ENCODE assay signal across 19 cellular contexts in genomic region chr2:24912986-24913385, GRCh38. TPM values are rescaled to one million over a fixed set of nuclear protein-coding genes. Genes with fewer than 3 reads are reported as not detected.
DNase-seq lines count a peak whose midpoint lies in the region; ATAC-seq and TF ChIP-seq lines count a peak whose summit lies in the region.
"Had no signal": no experiment of that assay in that cellular context is flagged by ENCODE, and none has a peak within 500 bp of the region (broad histone marks: within the 10 kb centered on the region; RNA-seq: fewer than 3 reads in every experiment).

No MANE protein-coding gene starts in this region.

- no peak overlapping the region for H3K56ac ChIP-seq in IMR-90 (ENCODE audit: extremely low read depth, insufficient read depth, low read length)

- no peaks in the 10 kb centered on the region for H3K36me3 ChIP-seq in CD4-positive, CD25-positive, alpha-beta regulatory T cell (ENCODE audit: control insufficient read depth, insufficient read depth, low read length)
- H3K36me3 ChIP-seq in IMR-90 (ENCODE audit: control insufficient read depth, insufficient read depth, low read length) (peaks cover 11% of the 10 kb centered on the region; the same call in 1 of the 2 replicates), neuronal stem cell (replicated peaks in 1 of 2; ENCODE audit: control insufficient read depth in 2 of 2, insufficient read depth in 2 of 2, low read length in 2 of 2) (peaks cover 19 to 81% of the 10 kb centered on the region in 2 donors)

- TF ChIP-seq RAD21 in IMR-90 (IDR thresholded peaks at IDR 0.05; ENCODE audit: low read length) = no peak

- BruUV-seq in IMR-90 (replicated peaks; lab: Mats Ljungman, UMichigan) = no TSS peak

- ATAC-seq in CD4-positive, CD25-positive, alpha-beta regulatory T cell (ENCODE audit: low read depth in 2 of 2) = no peak
- peak; percentile 41 for ATAC-seq in IMR-90 (ENCODE audit: low read depth)
- ATAC-seq: HCT116, K562, SK-N-SH treated with all-trans-retinoic acid at 6 μM for 48 hours had no signal

- H2BK12ac ChIP-seq in neuronal stem cell (ENCODE audit: low read length) = no peak overlapping the region

- H3K4me2 ChIP-seq in IMR-90 (ENCODE audit: low read depth, low read length) (peak overlapping the region; percentile 13; the same call in 1 of the 2 replicates), neuronal stem cell (ENCODE audit: insufficient read depth, low read length, poor library complexity, severe bottlenecking) (no peak overlapping the region)
- H3K4me2 ChIP-seq: BLaER1 had no signal

- H3K4me3 Mint-ChIP-seq in CD4-positive, CD25-positive, alpha-beta regulatory T cell = peak overlapping the region in 2 of 4 donors; percentile 33 to 61
- peak overlapping the region in 1 of 5 experiments; percentile 45 for H3K4me3 Mint-ChIP-seq in brain

- H3K9ac ChIP-seq in IMR-90 (ENCODE audit: low read depth, low read length) = no peak overlapping the region
- H3K9ac ChIP-seq in neuronal stem cell (ENCODE audit: low read depth, low read length, poor library complexity) = no peak overlapping the region
- H3K9ac ChIP-seq: BLaER1, GM23248 had no signal

- 0 out of 2 replicates have a peak overlapping the region, but pooled peaks have one; percentile 28 for H2AK5ac ChIP-seq in IMR-90 (ENCODE audit: low read depth, low read length)
- no peak overlapping the region for H2AK5ac ChIP-seq in neuronal stem cell (ENCODE audit: low read depth, low read length)

- H4K20me1 ChIP-seq in IMR-90 (ENCODE audit: insufficient read depth, low read length) = peaks cover 22% of the 10 kb centered on the region

- H4K91ac ChIP-seq in IMR-90 (ENCODE audit: insufficient read depth, low read depth, low read length) (no peak overlapping the region), neuronal stem cell (ENCODE audit: low read depth, low read length, poor library complexity) (no peak overlapping the region)

- H3K18ac ChIP-seq in IMR-90 (ENCODE audit: low read depth, low read length) (no peak overlapping the region; the same call in 1 of the 2 replicates), neuronal stem cell (ENCODE audit: low read length) (no peak overlapping the region)

- H3K79me1 ChIP-seq in IMR-90 (ENCODE audit: low read depth in 1 of 2, low read length in 2 of 2) (peaks cover 13 to 66% of the 10 kb centered on the region in 2 experiments; a peak in 3 of 4 replicates), neuronal stem cell (ENCODE audit: low read depth, low read length) (peaks cover 14% of the 10 kb centered on the region)

- H2BK120ac ChIP-seq in IMR-90 (ENCODE audit: low read depth, low read length) = no peak overlapping the region
- H2BK120ac ChIP-seq in neuronal stem cell (ENCODE audit: low read depth, low read length) = no peak overlapping the region

- no peaks in the 10 kb centered on the region for H3K27me3 ChIP-seq in CD4-positive, CD25-positive, alpha-beta regulatory T cell (ENCODE audit: control insufficient read depth, insufficient read depth, low read length)
- H3K27me3 ChIP-seq in IMR-90 (ENCODE audit: control insufficient read depth, insufficient read depth, low read length) (no peaks in the 10 kb centered on the region), neuronal stem cell (ENCODE audit: control insufficient read depth in 3 of 3, insufficient read depth in 3 of 3, low read depth in 1 of 3, low read length in 3 of 3) (no peaks in the 10 kb centered on the region)
- H3K27me3 ChIP-seq: BLaER1 had no signal

- H3K9me3 Mint-ChIP-seq in CD4-positive, CD25-positive, alpha-beta regulatory T cell = peaks cover 0 to 2% (median 0%) of the 10 kb centered on the region in 7 donors
- H3K9me3 Mint-ChIP-seq in brain = peaks cover 4 to 19% (median 9%) of the 10 kb centered on the region in 5 experiments
- H3K9me3 Mint-ChIP-seq: CD8-positive, alpha-beta memory T cell had no signal

- H3K27ac ChIP-seq in CD4-positive, CD25-positive, alpha-beta regulatory T cell (ENCODE audit: insufficient read depth, low read length, poor library complexity, severe bottlenecking) = no peak overlapping the region
- peak overlapping the region; percentile 49; the same call in 1 of the 2 replicates for H3K27ac ChIP-seq in IMR-90 (ENCODE audit: insufficient read depth, low read length)
- H3K27ac ChIP-seq in neuronal stem cell (replicated peaks; ENCODE audit: low read length) = no peak overlapping the region
- H3K27ac ChIP-seq: BLaER1, GM23248 had no signal

- H3K9me3 ChIP-seq in CD4-positive, CD25-positive, alpha-beta regulatory T cell (ENCODE audit: control insufficient read depth in 2 of 2, low read length in 2 of 2) = no peaks in the 10 kb centered on the region
- peaks cover 5% of the 10 kb centered on the region for H3K9me3 ChIP-seq in IMR-90 (ENCODE audit: control insufficient read depth, insufficient read depth, low read length)
- H3K9me3 ChIP-seq in neuronal stem cell (replicated peaks in 1 of 2; ENCODE audit: control insufficient read depth in 2 of 2, insufficient read depth in 1 of 2, low read depth in 1 of 2, low read length in 2 of 2) = peaks cover 0 to 6% of the 10 kb centered on the region in 2 donors

- H3K27ac Mint-ChIP-seq in CD4-positive, CD25-positive, alpha-beta regulatory T cell = peak overlapping the region in 2 of 3 donors; percentile 43 to 86
- peak overlapping the region in 3 of 5 experiments; percentile 48 to 70 (median 55) for H3K27ac Mint-ChIP-seq in brain
- H3K27ac Mint-ChIP-seq: CD8-positive, alpha-beta memory T cell had no signal

- no peak overlapping the region for H2AK9ac ChIP-seq in IMR-90 (replicated peaks; ENCODE audit: low read depth, low read length, poor library complexity)

- no peak overlapping the region for H3K23ac ChIP-seq in IMR-90 (ENCODE audit: low read depth, low read length)
- H3K23ac ChIP-seq in neuronal stem cell (ENCODE audit: low read depth, low read length, poor library complexity) = peak overlapping the region; percentile 44

- no peak for DNase-seq in CD4-positive, CD25-positive, alpha-beta regulatory T cell
- no peak for DNase-seq in IMR-90
- DNase-seq in neuronal stem cell (ENCODE audit: low spot score) = no peak
- no peak for DNase-seq in hypothalamus (lab: John Stamatoyannopoulos, UW)
- no peak for DNase-seq in SHP77 (lab: John Stamatoyannopoulos, UW)
- DNase-seq in NOMO-1 treated with dmso at 0.1 percent for 144 hours (lab: John Stamatoyannopoulos, UW; ENCODE audit: unreplicated experiment) = no peak
- DNase-seq: CD8-positive, alpha-beta memory T cell; GM23248; NCI-H1417; NCI-H187 treated with DMSO at 0.1 percent for 48 hours; NCI-H446 treated with DMSO at 0.1 percent for 48 hours; NCI-H748 treated with DMSO at 0.1 percent for 48 hours; RPMI8226; SIG-M5 had no signal

- no CpG with 5 or more reads among the region's 10 CpGs for WGBS in IMR-90 (ENCODE audit: extremely low coverage in 2 of 2, insufficient read length in 1 of 2), 2 experiments
- WGBS in neuronal stem cell (ENCODE audit: extremely low coverage in 2 of 2, insufficient read length in 2 of 2, insufficient replicate concordance in 1 of 2), 2 donors = no CpG with 5 or more reads among the region's 10 CpGs

- H3K4me1 Mint-ChIP-seq in CD4-positive, CD25-positive, alpha-beta regulatory T cell = peaks cover 5 to 58% (median 25%) of the 10 kb centered on the region in 4 donors
- H3K4me1 Mint-ChIP-seq in brain = peaks cover 72% of the 10 kb centered on the region

- H3K4me3 ChIP-seq in CD4-positive, CD25-positive, alpha-beta regulatory T cell (ENCODE audit: low read depth, low read length) = no peak overlapping the region
- no peak overlapping the region for H3K4me3 ChIP-seq in IMR-90 (ENCODE audit: insufficient read depth, low read depth, low read length)
- H3K4me3 ChIP-seq in neuronal stem cell (ENCODE audit: low read length in 2 of 2) = no peak overlapping the region
- H3K4me3 ChIP-seq: BLaER1, GM23248, K562 had no signal

- peaks cover 18% of the 10 kb centered on the region for H3K9me1 ChIP-seq in IMR-90 (ENCODE audit: insufficient read depth, low read length)

- H2BK20ac ChIP-seq in IMR-90 (ENCODE audit: low read depth, low read length) = no peak overlapping the region

- in situ Hi-C loops in IMR-90 (cut with MboI; ENCODE audit: low sequenced_read_pairs) = no loop called here

- peaks cover 19% of the 10 kb centered on the region for H3K36me3 Mint-ChIP-seq in CD4-positive, CD25-positive, alpha-beta regulatory T cell
- H3K36me3 Mint-ChIP-seq in brain = peaks cover 65% of the 10 kb centered on the region

- H4K5ac ChIP-seq in IMR-90 (ENCODE audit: low read depth, low read length) = no peak overlapping the region; the same call in 1 of the 2 replicates

- POLR2A ChIA-PET in IMR-90 (lab: Charles Lee; ENCODE audit: unreplicated experiment) = no interaction called here

- no peak for TF ChIP-seq POLR2A in IMR-90 (IDR thresholded peaks at IDR 0.05; ENCODE audit: low read depth, low read length)

- H2BK15ac ChIP-seq in IMR-90 (ENCODE audit: low read depth, low read length) (no peak overlapping the region), neuronal stem cell (ENCODE audit: low read length) (no peak overlapping the region)

- intact Hi-C loops in IMR-90 (cut with micrococcal nuclease) = no loop called here

- no peak overlapping the region for H3K14ac ChIP-seq in IMR-90 (replicated peaks; ENCODE audit: low read depth, low read length)
- H3K14ac ChIP-seq in neuronal stem cell (ENCODE audit: low read length) = no peak overlapping the region

- no peak for TF ChIP-seq CTCF in IMR-90 (conservative IDR thresholded peaks at IDR 0.05; ENCODE audit: low read depth, low read length)
- TF ChIP-seq CTCF in brain (conservative IDR thresholded peaks at IDR 0.05) = no peak

- CTCF ChIA-PET in IMR-90 (lab: Yijun Ruan, JAX) = no interaction called here

- H4K8ac ChIP-seq in IMR-90 (ENCODE audit: low read depth in 2 of 2, low read length in 2 of 2) (0 out of 4 replicates have a peak overlapping the region, but pooled peaks of 1 of the 2 experiments have one; percentile 10), neuronal stem cell (ENCODE audit: low read depth, low read length) (no peak overlapping the region)

- H3K4ac ChIP-seq in IMR-90 (ENCODE audit: low read depth, low read length) (peak overlapping the region; percentile 42), neuronal stem cell (ENCODE audit: low read length) (no peak overlapping the region)

- H2AFZ ChIP-seq in IMR-90 (replicated peaks; ENCODE audit: low read length, poor library complexity) (peak overlapping the region; percentile 25), neuronal stem cell (ENCODE audit: low read length) (no peak overlapping the region)
- H2AFZ ChIP-seq: GM23248 had no signal

- H3K4me1 ChIP-seq in CD4-positive, CD25-positive, alpha-beta regulatory T cell (ENCODE audit: control insufficient read depth, insufficient read depth, low read length, poor library complexity, severe bottlenecking) = peaks cover 19% of the 10 kb centered on the region
- H3K4me1 ChIP-seq in IMR-90 (ENCODE audit: control insufficient read depth, insufficient read depth, low read length) (peaks cover 24% of the 10 kb centered on the region), neuronal stem cell (ENCODE audit: control insufficient read depth in 2 of 2, insufficient read depth in 1 of 2, low read depth in 1 of 2, low read length in 2 of 2) (peaks cover 0 to 6% of the 10 kb centered on the region in 2 donors)

- H2BK5ac ChIP-seq in IMR-90 (ENCODE audit: low read depth, low read length, poor library complexity, severe bottlenecking) (no peak overlapping the region), neuronal stem cell (ENCODE audit: low read length) (no peak overlapping the region)

- dilution Hi-C loops in IMR-90 (cut with HindIII; ENCODE audit: low sequenced_read_pairs, unreplicated experiment) = no loop called here

- no peaks in the 10 kb centered on the region for H3K27me3 Mint-ChIP-seq in CD4-positive, CD25-positive, alpha-beta regulatory T cell
- H3K27me3 Mint-ChIP-seq in brain = peaks cover 3% of the 10 kb centered on the region
- H3K27me3 Mint-ChIP-seq: CD8-positive, alpha-beta memory T cell had no signal

RNA-seq across cellular contexts. Expression of gene ADCY3, which starts 7.1 kb away (rescaled TPM):
- 67.6 TPM for total RNA-seq in CD4-positive, CD25-positive, alpha-beta regulatory T cell
- polyA plus RNA-seq in CD4-positive, CD25-positive, alpha-beta regulatory T cell = 10 to 100 TPM in 2 of 4 donors, 1 to 10 TPM in 2; 3.8 to 12.8 (median 7.5) TPM
- total RNA-seq in IMR-90 (2012; rRNA removed) = 16.4 and 17.4 TPM in 2 replicates
- polyA plus RNA-seq in IMR-90 (2012; rRNA removed) (46.1 and 50.4 TPM in 2 replicates), brain (ENCODE audit: insufficient read depth, low read depth, low replicate concordance) (37.4 TPM)
- polyA plus RNA-seq in IMR-90 (2012; cell fraction: cytosol; rRNA removed) = 52.5 and 55.2 TPM in 2 replicates
- polyA plus RNA-seq in IMR-90 (2012; cell fraction: nucleus; rRNA removed; ENCODE audit: low replicate concordance) = 83.7 and 123 TPM in 2 replicates
- 31.1 TPM for polyA plus RNA-seq in neuronal stem cell (2013, experiment 1 of 2)
- polyA plus RNA-seq in neuronal stem cell (2013, experiment 2 of 2) = 29.1 TPM

RNA-seq across cellular contexts. Expression of gene DNAJC27, which starts 58.8 kb away (rescaled TPM):
- 14.6 TPM for total RNA-seq in CD4-positive, CD25-positive, alpha-beta regulatory T cell
- polyA plus RNA-seq in CD4-positive, CD25-positive, alpha-beta regulatory T cell = 1 to 10 TPM; 2.7 to 7.3 (median 5.4) TPM
- total RNA-seq in IMR-90 (2012; rRNA removed) = 2.0 and 2.8 TPM in 2 replicates
- polyA plus RNA-seq in IMR-90 (2012; rRNA removed) (1.3 and 1.6 TPM in 2 replicates), brain (ENCODE audit: insufficient read depth, low read depth, low replicate concordance) (4.0 TPM)
- polyA plus RNA-seq in IMR-90 (2012; cell fraction: cytosol; rRNA removed) = 0.29 and 0.40 TPM in 2 replicates
- polyA plus RNA-seq in IMR-90 (2012; cell fraction: nucleus; rRNA removed; ENCODE audit: low replicate concordance) = 0.67 and 4.9 TPM in 2 replicates
- polyA plus RNA-seq in neuronal stem cell (2013, experiment 1 of 2) = 6.1 TPM
- polyA plus RNA-seq in neuronal stem cell (2013, experiment 2 of 2) = 5.5 TPM
